3 cellular contexts compared by ENCODE assay signal in genomic region chr2:147854557-147855134, GRCh38.
TF ChIP-seq lines count a peak whose summit lies in the region.

No MANE protein-coding gene starts in this region.

TF ChIP-seq in HEK293, 187 proteins besides CTCF, POLR2A, EP300 and RAD21:
- TF ChIP-seq SP7 (tag by site-specific recombination; IDR thresholded peaks at IDR 0.05) (peak; percentile 89), FEZF1 (tag by site-specific recombination; IDR thresholded peaks at IDR 0.05) (peak; percentile 54; the same call in 1 of the 2 replicates), ZNF785 (tag by site-specific recombination; IDR thresholded peaks at IDR 0.05) (no peak), ZSCAN30 (tag by site-specific recombination; IDR thresholded peaks at IDR 0.05) (no peak), SETDB1 (IDR thresholded peaks at IDR 0.05; ENCODE audit: insufficient read length, low read length) (peak; percentile 24), PATZ1 (tag by site-specific recombination; IDR thresholded peaks at IDR 0.05) (no peak), SP2 (tag by site-specific recombination; IDR thresholded peaks at IDR 0.05) (no peak), PRDM6 (tag by site-specific recombination; IDR thresholded peaks at IDR 0.05) (peak; percentile 23; the same call in 1 of the 2 replicates), ZNF707 (tag by site-specific recombination; IDR thresholded peaks at IDR 0.05) (no peak)
TF ChIP-seq in HEK293: peak in this region for 4.

TF ChIP-seq in HEK293T, 16 proteins besides CTCF, POLR2A, EP300 and RAD21:
- TF ChIP-seq TARDBP (IDR thresholded peaks at IDR 0.05) (no peak), CTBP1 (IDR thresholded peaks at IDR 0.05; ENCODE audit: borderline replicate concordance) (no peak), PKNOX1 (IDR thresholded peaks at IDR 0.05) (peak; percentile 34; the same call in 1 of the 2 replicates), ZNF384 (IDR thresholded peaks at IDR 0.05) (0 out of 2 replicates have a peak, but pooled peaks have one; percentile 35)

TF ChIP-seq in HepG2, 621 proteins besides CTCF, POLR2A, EP300 and RAD21:
- TF ChIP-seq ZNF770 (CRISPR knock-in tag; IDR thresholded peaks at IDR 0.05), result peak; percentile 64
- no peak for TF ChIP-seq FOXK2 (IDR thresholded peaks at IDR 0.05)
- TF ChIP-seq HES4 (CRISPR knock-in tag; IDR thresholded peaks at IDR 0.05; ENCODE audit: borderline replicate concordance), result no peak
- peak; percentile 77 for TF ChIP-seq ZNF121 (CRISPR knock-in tag; IDR thresholded peaks at IDR 0.05)
- TF ChIP-seq HDAC1 (CRISPR knock-in tag; IDR thresholded peaks at IDR 0.05), result 0 out of 2 replicates have a peak, but pooled peaks have one; percentile 18
- TF ChIP-seq MXD4 (CRISPR knock-in tag; IDR thresholded peaks at IDR 0.05), result no peak
- TF ChIP-seq KDM1A (CRISPR knock-in tag; IDR thresholded peaks at IDR 0.05), result peak; percentile 34; the same call in 1 of the 2 replicates
- TF ChIP-seq ZNF460 (CRISPR knock-in tag; IDR thresholded peaks at IDR 0.05; ENCODE audit: borderline replicate concordance), result peak; percentile 71
